ENCODE assay signal across 2 cellular contexts in genomic region chrX:54540289-54540688, GRCh38.
TF ChIP-seq lines count a peak whose summit lies in the region.

No MANE protein-coding gene starts in this region.

TF ChIP-seq in A549, 52 proteins besides CTCF, POLR2A, EP300 and RAD21 (continued from another document):
- TF ChIP-seq PBX3 (IDR thresholded peaks at IDR 0.05) (no peak), GATA3 (IDR thresholded peaks at IDR 0.05; ENCODE audit: borderline replicate concordance) (no peak), RARB (CRISPR knock-in tag; IDR thresholded peaks at IDR 0.05) (no peak), ATOH8 (CRISPR knock-in tag; IDR thresholded peaks at IDR 0.05; ENCODE audit: low read depth) (no peak), E2F6 (IDR thresholded peaks at IDR 0.05; ENCODE audit: borderline replicate concordance, low read depth) (no peak)
- TF ChIP-seq, protein P1, sequence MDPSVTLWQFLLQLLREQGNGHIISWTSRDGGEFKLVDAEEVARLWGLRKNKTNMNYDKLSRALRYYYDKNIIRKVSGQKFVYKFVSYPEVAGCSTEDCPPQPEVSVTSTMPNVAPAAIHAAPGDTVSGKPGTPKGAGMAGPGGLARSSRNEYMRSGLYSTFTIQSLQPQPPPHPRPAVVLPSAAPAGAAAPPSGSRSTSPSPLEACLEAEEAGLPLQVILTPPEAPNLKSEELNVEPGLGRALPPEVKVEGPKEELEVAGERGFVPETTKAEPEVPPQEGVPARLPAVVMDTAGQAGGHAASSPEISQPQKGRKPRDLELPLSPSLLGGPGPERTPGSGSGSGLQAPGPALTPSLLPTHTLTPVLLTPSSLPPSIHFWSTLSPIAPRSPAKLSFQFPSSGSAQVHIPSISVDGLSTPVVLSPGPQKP (IDR thresholded peaks at IDR 0.05; ENCODE audit: low read depth, low read length): no peak

TF ChIP-seq in HEK293T, 16 proteins besides CTCF, POLR2A, EP300 and RAD21 (continued from another document):
- TF ChIP-seq, protein P2, sequence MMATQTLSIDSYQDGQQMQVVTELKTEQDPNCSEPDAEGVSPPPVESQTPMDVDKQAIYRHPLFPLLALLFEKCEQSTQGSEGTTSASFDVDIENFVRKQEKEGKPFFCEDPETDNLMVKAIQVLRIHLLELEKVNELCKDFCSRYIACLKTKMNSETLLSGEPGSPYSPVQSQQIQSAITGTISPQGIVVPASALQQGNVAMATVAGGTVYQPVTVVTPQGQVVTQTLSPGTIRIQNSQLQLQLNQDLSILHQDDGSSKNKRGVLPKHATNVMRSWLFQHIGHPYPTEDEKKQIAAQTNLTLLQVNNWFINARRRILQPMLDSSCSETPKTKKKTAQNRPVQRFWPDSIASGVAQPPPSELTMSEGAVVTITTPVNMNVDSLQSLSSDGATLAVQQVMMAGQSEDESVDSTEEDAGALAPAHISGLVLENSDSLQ (IDR thresholded peaks at IDR 0.05): no peak
- TF ChIP-seq FOXM1 (IDR thresholded peaks at IDR 0.05; ENCODE audit: borderline replicate concordance): no peak
- TF ChIP-seq SP1 (IDR thresholded peaks at IDR 0.05): no peak
- TF ChIP-seq CTBP1 (IDR thresholded peaks at IDR 0.05; ENCODE audit: borderline replicate concordance): no peak
- TF ChIP-seq TARDBP (IDR thresholded peaks at IDR 0.05): no peak
- no peak for TF ChIP-seq ELF4 (IDR thresholded peaks at IDR 0.05)
